In the genomic region with DNA sequence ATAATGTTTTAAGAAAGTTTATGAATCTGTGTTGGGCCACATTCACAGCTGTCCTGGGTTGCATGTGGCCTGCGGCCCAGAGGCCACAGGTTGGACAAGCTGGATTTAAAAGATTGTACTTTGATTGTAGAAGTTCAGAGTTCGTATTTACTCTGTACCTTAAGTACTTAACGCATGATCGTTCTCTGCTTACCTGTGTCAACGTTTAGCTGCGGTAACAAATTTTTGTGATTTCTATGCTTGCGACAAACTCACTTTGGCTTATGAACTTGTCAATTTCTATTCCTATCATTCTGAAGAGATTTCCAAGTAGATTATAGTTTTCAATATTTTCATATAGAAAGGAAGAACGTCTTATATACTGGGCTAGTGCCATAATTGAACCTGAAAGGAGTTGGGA, we compare ENCODE assay signal across 10 cellular contexts.
"Had no signal": no experiment of that assay in that cellular context is flagged by ENCODE, and none has a peak within 500 bp of the region (broad histone marks: within the 10 kb centered on the region; RNA-seq: fewer than 3 reads in every experiment).

No MANE protein-coding gene starts in this region.

- H3K4me3 ChIP-seq: GM23248, HAP-1, K562 had no signal

- H3K9me3 Mint-ChIP-seq: HFFc6 had no signal

- H3K27ac ChIP-seq: GM23248, HL-60 had no signal

- H3K9ac ChIP-seq: GM23248 had no signal

- FAIRE-seq: H1, H54, K562 had no signal

- H3K27ac Mint-ChIP-seq: HFFc6 had no signal

- H3K4me3 Mint-ChIP-seq: HFFc6 had no signal

- DNase-seq: GM23248, HFFc6, IMR-90, KG1 had no signal

- ATAC-seq: HCT116, K562 had no signal

- H2AFZ ChIP-seq: GM23248 had no signal

- H3K36me3 ChIP-seq: HAP-1 had no signal

- H3K9me3 ChIP-seq: HAP-1 had no signal
